7 cellular contexts compared by ENCODE assay signal in genomic region chr17:82098169-82098938, GRCh38. TPM values are rescaled to one million over a fixed set of nuclear protein-coding genes. Genes with fewer than 3 reads are reported as not detected.
DNase-seq lines count a peak whose midpoint lies in the region; ATAC-seq and TF ChIP-seq lines count a peak whose summit lies in the region.

TSS of gene FASN (minus strand) at chr17:82098236. CDS start at chr17:82096445, 1,791 bp downstream.

- H3K27me3 ChIP-seq in ascending aorta (no peaks in the 10 kb centered on the region), hepatocyte (no peaks in the 10 kb centered on the region)

- intact Hi-C loops in T-helper 2 cell treated with Interferon-gamma antibody and Interleukin-4, amounts not matched to agents 100 ng/mL and 5 ng/mL, for 36 hours (cut with micrococcal nuclease), result loop anchor here (1.0 to 10.0 kb wide), 5 partner anchors 28 to 174 kb away; partner anchors contain the start of genes DCXR, GPS1, LRRC45 and MAFG
- intact Hi-C loops in ascending aorta (cut with DNase I), result loop anchor here (1.0 to 5.0 kb wide), 4 partner anchors 33 to 171 kb away; partner anchors contain the start of genes DCXR, DUS1L, LRRC45 and MAFG

- TF ChIP-seq CTCF in ascending aorta (IDR thresholded peaks at IDR 0.05) (peak; percentile 28 to 51 (median 41)), hepatocyte (IDR thresholded peaks at IDR 0.05; ENCODE audit: poor library complexity) (peak; percentile 44), retinal pigment epithelial cell (conservative IDR thresholded peaks at IDR 0.05; ENCODE audit: low read depth, low read length) (peak; percentile 42)

- no peaks in the 10 kb centered on the region for H3K9me2 ChIP-seq in hepatocyte (replicated peaks; ENCODE audit: insufficient read depth)

- peak within 1 kb of the TSS; percentile 67 to 98 for H3K4me3 ChIP-seq in ascending aorta
- peak within 1 kb of the TSS; percentile 95 for H3K4me3 ChIP-seq in hepatocyte
- peak within 1 kb of the TSS; percentile 74 for H3K4me3 ChIP-seq in retinal pigment epithelial cell (ENCODE audit: low read length)

- H3K36me3 ChIP-seq in ascending aorta (peaks cover 19 to 24% of the 10 kb centered on the region in 2 donors), hepatocyte (replicated peaks; ENCODE audit: insufficient read depth, low read depth) (no peaks in the 10 kb centered on the region)

- H3K4me1 ChIP-seq in ascending aorta (peaks cover 14 to 16% of the 10 kb centered on the region in 2 donors), hepatocyte (ENCODE audit: insufficient read depth) (peaks cover 53% of the 10 kb centered on the region)

- peak within 1 kb of the TSS; percentile 94 to 96 for H3K27ac ChIP-seq in ascending aorta
- peak within 1 kb of the TSS; percentile 100 for H3K27ac ChIP-seq in hepatocyte

- H4K20me1 ChIP-seq in hepatocyte (ENCODE audit: insufficient read depth, poor library complexity, severe bottlenecking), result peaks cover 43% of the 10 kb centered on the region

- DNase-seq in NCI-H187 treated with DMSO at 0.1 percent for 48 hours (lab: John Stamatoyannopoulos, UW), result peak; percentile 47
- DNase-seq in ascending aorta (ENCODE audit: low spot score in 2 of 2), result peak; percentile 62 to 95
- DNase-seq in hepatocyte (ENCODE audit: low spot score), result peak; percentile 98
- peak; percentile 75 for DNase-seq in retinal pigment epithelial cell (ENCODE audit: low read depth)

- H2AFZ ChIP-seq in hepatocyte, result no peak within 1 kb of the TSS

- H3K79me2 ChIP-seq in hepatocyte, result peaks cover 56% of the 10 kb centered on the region

- H3K9me3 ChIP-seq in ascending aorta (no peaks in the 10 kb centered on the region), hepatocyte (ENCODE audit: low read depth) (no peaks in the 10 kb centered on the region)

- WGBS in hepatocyte (ENCODE audit: low lambda C conversion rate, missing lambda C conversion rate), result 1% methylated on average over 60 of the region's 124 CpGs

- ATAC-seq in GM18502 (IDR thresholded peaks at IDR 0.05; ENCODE audit: poor library complexity, unreplicated experiment) (peak; percentile 77), HG02970 (IDR thresholded peaks at IDR 0.05; ENCODE audit: low FRiP score, unreplicated experiment) (peak; percentile 65)

- H3K4me2 ChIP-seq in hepatocyte, result peak within 1 kb of the TSS; percentile 98

RNA-seq across cellular contexts. Expression of gene FASN, which starts in this region (rescaled TPM):
- 175 and 181 TPM in 2 replicates for total RNA-seq in T-helper 2 cell treated with Interferon-gamma antibody and Interleukin-4, amounts not matched to agents 100 ng/mL and 5 ng/mL, for 36 hours
- total RNA-seq in ascending aorta (90.9 TPM), hepatocyte (67.2 and 118 TPM in 2 replicates)
- 71.5 and 77.6 TPM in 2 replicates for polyA plus RNA-seq in hepatocyte

Comparison
In these comparisons a context has a peak if more than half of its experiments do, and no peak if none do; other contexts are left out.
1. Peak in every context shown above with its lines: DNase-seq, ATAC-seq, H3K4me3 ChIP-seq and H3K27ac ChIP-seq.
2. DNase-seq: peak in every context shown above with its lines; median percentile 98 in hepatocyte; 78 in ascending aorta; 75 in retinal pigment epithelial cell; 47 in NCI-H187 treated with DMSO at 0.1 percent for 48 hours.